Comparison of ENCODE assay signal across 15 cellular contexts in the genomic region with DNA sequence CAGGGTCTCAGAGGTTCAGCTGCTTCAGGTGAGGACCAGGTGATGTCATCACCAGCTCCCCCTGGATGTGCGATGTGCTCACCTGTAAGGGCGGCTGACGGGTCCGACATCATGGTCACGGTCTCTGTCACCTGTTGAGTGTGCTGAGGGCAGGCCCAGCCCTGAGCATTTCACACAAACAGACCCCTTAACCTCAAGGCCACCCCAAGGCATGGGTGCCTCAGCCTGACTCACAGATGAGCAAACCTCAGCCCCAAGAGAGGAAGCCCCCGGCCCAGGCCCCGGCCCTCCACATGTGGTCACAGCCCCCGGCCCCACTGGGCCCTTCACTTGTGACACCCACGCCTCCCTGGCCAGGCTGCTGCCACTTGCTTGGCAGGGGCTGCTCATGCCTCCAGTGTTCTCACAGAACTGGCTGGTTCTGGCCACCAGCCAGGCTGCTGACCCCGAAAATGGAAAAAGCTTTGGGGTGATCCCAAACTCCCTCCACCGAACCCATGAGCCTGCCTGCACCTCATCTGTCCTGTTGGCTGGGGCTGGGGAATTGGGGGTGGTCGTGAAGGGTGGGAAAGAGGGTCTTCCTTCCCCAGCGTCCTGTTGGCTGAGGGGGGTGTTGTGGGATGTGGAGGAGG. TPM values are rescaled to one million over a fixed set of nuclear protein-coding genes. Genes with fewer than 3 reads are reported as not detected.
"Had no signal": no experiment of that assay in that cellular context is flagged by ENCODE, and none has a peak within 500 bp of the region (broad histone marks: within the 10 kb centered on the region; RNA-seq: fewer than 3 reads in every experiment).

No MANE protein-coding gene starts in this region.

- H3K36me3 ChIP-seq: gastrocnemius medialis, heart right ventricle, prostate gland, thyroid gland, uterus had no signal

- H3K9me3 ChIP-seq: gastrocnemius medialis, heart right ventricle, prostate gland, thyroid gland, uterus had no signal

- FAIRE-seq: endometrium, islet of Langerhans had no signal

- H3K4me3 ChIP-seq: coronary artery, gastrocnemius medialis, heart right ventricle, prostate gland, skin epidermis, thyroid gland, uterus had no signal

- H3K27ac ChIP-seq: coronary artery, gastrocnemius medialis, heart right ventricle, parathyroid adenoma, prostate gland, skin epidermis, thyroid gland, uterus had no signal

- H3K27me3 ChIP-seq: thyroid gland, uterus had no signal

- H3K9ac ChIP-seq: parathyroid adenoma had no signal

- H3K4me1 ChIP-seq: gastrocnemius medialis, parathyroid adenoma, prostate gland, uterus had no signal

- H3K79me2 ChIP-seq: parathyroid adenoma had no signal

RNA-seq across cellular contexts. Expression of gene PRR18, which starts 33.3 kb away (rescaled TPM):
- total RNA-seq: gastrocnemius medialis, lower leg skin, mucosa of gallbladder, natural killer cell, renal cortical epithelial cell, sciatic nerve, uterus had no signal
